8 cellular contexts compared by ENCODE assay signal in genomic region chr15:36501063-36501678, GRCh38.
A peak's percentile ranks its signal among the peaks of the same experiment; 100 is the strongest.
DNase-seq lines count a peak whose midpoint lies in the region; ATAC-seq and TF ChIP-seq lines count a peak whose summit lies in the region.

No MANE protein-coding gene starts in this region.

- H3K4me3 ChIP-seq in astrocyte of the spinal cord (ENCODE audit: low read depth, low read length) (no peak overlapping the region), MG63 (no peak overlapping the region)

- H3K9me3 Mint-ChIP-seq in stimulated activated effector memory CD8-positive, alpha-beta T cell treated with anti-CD3 and anti-CD28 coated beads, Interleukin-12 subunit alpha, Interleukin-12 subunit beta, amount 100 ng/mL, for 72 hours = no peaks in the 10 kb centered on the region

- no peaks in the 10 kb centered on the region for H3K27me3 ChIP-seq in MG63

- H3K9me3 ChIP-seq in MG63 = no peaks in the 10 kb centered on the region

- no peaks in the 10 kb centered on the region for H3K4me1 Mint-ChIP-seq in stimulated activated effector memory CD8-positive, alpha-beta T cell treated with anti-CD3 and anti-CD28 coated beads, Interleukin-12 subunit alpha, Interleukin-12 subunit beta, amount 100 ng/mL, for 72 hours

- no peaks in the 10 kb centered on the region for H3K36me3 Mint-ChIP-seq in stimulated activated effector memory CD8-positive, alpha-beta T cell treated with anti-CD3 and anti-CD28 coated beads, Interleukin-12 subunit alpha, Interleukin-12 subunit beta, amount 100 ng/mL, for 72 hours

- TF ChIP-seq CTCF in astrocyte of the spinal cord (IDR thresholded peaks at IDR 0.05; ENCODE audit: low read depth, low read length) = peak; percentile 75

- H3K36me3 ChIP-seq in MG63 = no peaks in the 10 kb centered on the region

- peak; percentile 88 for ATAC-seq in GM19351 (IDR thresholded peaks at IDR 0.05; ENCODE audit: unreplicated experiment)
- ATAC-seq in HG03565 (IDR thresholded peaks at IDR 0.05; ENCODE audit: unreplicated experiment) = peak; percentile 93
- peak; percentile 63 for ATAC-seq in stimulated activated effector memory CD8-positive, alpha-beta T cell treated with anti-CD3 and anti-CD28 coated beads, Interleukin-12 subunit alpha, Interleukin-12 subunit beta, amount 100 ng/mL, for 72 hours

- in situ Hi-C loops in Caki2 (cut with HindIII; ENCODE audit: low pct_unique_long_range_greater_than_20kb, low sequenced_read_pairs) = no loop called here
- in situ Hi-C loops in astrocyte of the spinal cord (cut with HindIII; ENCODE audit: low sequenced_read_pairs) = no loop called here

- no peak overlapping the region for H3K4me3 Mint-ChIP-seq in stimulated activated effector memory CD8-positive, alpha-beta T cell treated with anti-CD3 and anti-CD28 coated beads, Interleukin-12 subunit alpha, Interleukin-12 subunit beta, amount 100 ng/mL, for 72 hours

- H3K27ac Mint-ChIP-seq in stimulated activated effector memory CD8-positive, alpha-beta T cell treated with anti-CD3 and anti-CD28 coated beads, Interleukin-12 subunit alpha, Interleukin-12 subunit beta, amount 100 ng/mL, for 72 hours = no peak overlapping the region

- peak; percentile 70 for DNase-seq in Caki2 (ENCODE audit: low read depth)
- peak; percentile 65 for DNase-seq in NCI-H748 (lab: John Stamatoyannopoulos, UW; ENCODE audit: unreplicated experiment)
- peak; percentile 78 for DNase-seq in astrocyte of the spinal cord (ENCODE audit: low read depth, low spot score)
- peak; percentile 64 for DNase-seq in iPS DF 19.7 (ENCODE audit: low read depth, low spot score)
- no peak for DNase-seq in stimulated activated effector memory CD8-positive, alpha-beta T cell treated with anti-CD3 and anti-CD28 coated beads, Interleukin-12 subunit alpha, Interleukin-12 subunit beta, amount 100 ng/mL, for 72 hours (ENCODE audit: low spot score in 2 of 2)
- DNase-seq in MG63 = no peak

Comparison
In these comparisons a context has a peak if more than half of its experiments do, and no peak if none do; other contexts are left out.
1. DNase-seq: peak in Caki2 (single experiment), NCI-H748 (single experiment), astrocyte of the spinal cord (single experiment) and iPS DF 19.7 (single experiment); none in stimulated activated effector memory CD8-positive, alpha-beta T cell treated with anti-CD3 and anti-CD28 coated beads, Interleukin-12 subunit alpha, Interleukin-12 subunit beta, amount 100 ng/mL, for 72 hours (0 of 2) and MG63 (single experiment).
2. Peak in every context shown above with its lines, with median percentiles within 50 percentile points of each other: ATAC-seq.